Comparison of ENCODE assay signal across 18 cellular contexts in genomic region chr5:144742376-144742775, GRCh38.
"Had no signal": no experiment of that assay in that cellular context is flagged by ENCODE, and none has a peak within 500 bp of the region (broad histone marks: within the 10 kb centered on the region; RNA-seq: fewer than 3 reads in every experiment).

No MANE protein-coding gene starts in this region.

- H3K9me3 ChIP-seq: esophagus muscularis mucosa, pancreas, testis, upper lobe of left lung had no signal

- H3K27ac ChIP-seq: esophagus muscularis mucosa, pancreas, stomach, testis, upper lobe of left lung had no signal

- H3K4me1 ChIP-seq: esophagus muscularis mucosa, pancreas, stomach, testis, upper lobe of left lung had no signal

- H3K4me3 ChIP-seq: esophagus muscularis mucosa, pancreas, stomach, testis, upper lobe of left lung had no signal

- H3K27me3 ChIP-seq: esophagus muscularis mucosa, pancreas, stomach, testis, upper lobe of left lung had no signal

- H3K36me3 ChIP-seq: esophagus muscularis mucosa, pancreas, stomach, upper lobe of left lung had no signal

- DNase-seq: activated CD4-positive, alpha-beta T cell treated with anti-CD3 and anti-CD28 coated beads, Interleukin-2, amount 10 ng/mL, durations not matched to agents 24 days and 14 days; activated CD4-positive, CD25-positive, alpha-beta regulatory T cell; activated CD8-positive, alpha-beta memory T cell treated with anti-CD3 and anti-CD28 coated beads, Interleukin-2, amount 50 U/mL, for 4 hours; activated CD8-positive, alpha-beta T cell treated with anti-CD3 and anti-CD28 coated beads, Interleukin-2, amount 10 ng/mL, durations not matched to agents 7 days and 5 days; activated effector memory CD4-positive, alpha-beta T cell treated with anti-CD3 and anti-CD28 coated beads, Interleukin-2, amount 50 U/mL, for 16 hours; activated T-cell treated with anti-CD3 and anti-CD28 coated beads, Interleukin-2, amount 50 U/mL, for 48 hours; amniotic stem cell; caudate nucleus; foreskin fibroblast; hippocampal formation; kidney; mesenchymal stem cell; pancreas; stimulated activated CD4-positive, alpha-beta T cell treated with anti-CD3 and anti-CD28 coated beads, Interleukin-1b, Interleukin-23, amount 100 ng/mL, for 48 hours; stomach; testis; upper lobe of left lung had no signal
